ENCODE assay signal across 8 cellular contexts in genomic region chr7:87216701-87217508, GRCh38. TPM values are rescaled to one million over a fixed set of nuclear protein-coding genes. Genes with fewer than 3 reads are reported as not detected.
DNase-seq lines count a peak whose midpoint lies in the region; ATAC-seq, FAIRE-seq and TF ChIP-seq lines count a peak whose summit lies in the region.

No MANE protein-coding gene starts in this region.

- TF ChIP-seq CTCF in kidney epithelial cell (IDR thresholded peaks at IDR 0.05; ENCODE audit: insufficient read depth, low read length, poor library complexity, severe bottlenecking) = no peak
- TF ChIP-seq CTCF in HepG2 (CRISPR knock-in tag; IDR thresholded peaks at IDR 0.05) = no peak

- H3K36me3 ChIP-seq in kidney epithelial cell (ENCODE audit: control insufficient read depth, insufficient read depth, low read length) (no peaks in the 10 kb centered on the region), HepG2 (replicated peaks in 1 of 2; ENCODE audit: control insufficient read depth in 1 of 2, insufficient read depth in 2 of 2, low read length in 2 of 2) (peaks cover 0 to 4% of the 10 kb centered on the region in 2 experiments; a peak in 1 of 5 replicates)

- peak overlapping the region; percentile 96 for H3K27ac Mint-ChIP-seq in activated CD8-positive, alpha-beta memory T cell treated with anti-CD3 and anti-CD28 coated beads, Interleukin-2, amount 10 ng/mL, durations not matched to agents 7 days and 5 days

- WGBS in HepG2 (ENCODE audit: low lambda C conversion rate) = 92% methylated on average over 5 of the region's 5 CpGs

- TF ChIP-seq EP300 in HepG2 (IDR thresholded peaks at IDR 0.05; ENCODE audit: low read depth in 2 of 2, low read length in 2 of 2) (no peak), HepG2 (CRISPR knock-in tag; IDR thresholded peaks at IDR 0.05; ENCODE audit: borderline replicate concordance) (no peak)

- peak overlapping the region; percentile 97 for H3K4me3 Mint-ChIP-seq in activated CD8-positive, alpha-beta memory T cell treated with anti-CD3 and anti-CD28 coated beads, Interleukin-2, amount 10 ng/mL, durations not matched to agents 7 days and 5 days

- in situ Hi-C loops in HepG2 (cut with HindIII; ENCODE audit: extremely low pct_ligation_motif_present, low pct_unique_long_range_greater_than_20kb) = no loop called here

- no peak overlapping the region for H3K4me3 ChIP-seq in kidney epithelial cell (ENCODE audit: low read depth, low read length)
- H3K4me3 ChIP-seq in HepG2 (replicated peaks in 1 of 3; ENCODE audit: insufficient read depth in 1 of 3, low read depth in 2 of 3, low read length in 3 of 3) = no peak overlapping the region

- H3K9me3 Mint-ChIP-seq in activated CD8-positive, alpha-beta memory T cell treated with anti-CD3 and anti-CD28 coated beads, Interleukin-2, amount 10 ng/mL, durations not matched to agents 7 days and 5 days (ENCODE audit: low read depth) = no peaks in the 10 kb centered on the region

- no TSS peak for BruUV-seq in HepG2 (replicated peaks; lab: Mats Ljungman, UMichigan)

- DNase-seq in activated CD8-positive, alpha-beta memory T cell treated with anti-CD3 and anti-CD28 coated beads, Interleukin-2, amount 10 ng/mL, durations not matched to agents 7 days and 5 days = peak; percentile 63
- no peak for DNase-seq in activated CD8-positive, alpha-beta memory T cell treated with anti-CD3 and anti-CD28 coated beads, Interleukin-2, amount 50 U/mL, for 4 hours
- peak in 3 of 5 donors; percentile 19 to 83 (median 33) for DNase-seq in T-helper 1 cell
- DNase-seq in kidney epithelial cell (ENCODE audit: low read depth) = peak; percentile 88
- DNase-seq in NCI-H345 treated with DMSO at 0.1 percent for 48 hours (lab: John Stamatoyannopoulos, UW; ENCODE audit: unreplicated experiment) = no peak
- DNase-seq in HepG2 (ENCODE audit: low spot score) = no peak

- peaks cover 18% of the 10 kb centered on the region for H3K36me3 Mint-ChIP-seq in activated CD8-positive, alpha-beta memory T cell treated with anti-CD3 and anti-CD28 coated beads, Interleukin-2, amount 10 ng/mL, durations not matched to agents 7 days and 5 days

- H3K27me3 Mint-ChIP-seq in activated CD8-positive, alpha-beta memory T cell treated with anti-CD3 and anti-CD28 coated beads, Interleukin-2, amount 10 ng/mL, durations not matched to agents 7 days and 5 days = peaks cover 10% of the 10 kb centered on the region

- CTCF ChIA-PET in activated CD8-positive, alpha-beta memory T cell treated with anti-CD3 and anti-CD28 coated beads, Interleukin-2, amount 10 ng/mL, durations not matched to agents 7 days and 5 days (lab: Charles Lee) = interaction anchor here (0.8 to 7.1 kb wide), 3 partner anchors 12 to 63 kb away, joined by 3 to 42 read pairs (median 3); partner anchors contain the start of gene DMTF1
- CTCF ChIA-PET in HepG2 (lab: Yijun Ruan, JAX; ENCODE audit: low intra/inter-chr PET ratio, low total read pairs) = no interaction called here

- H3K9ac ChIP-seq in HepG2 (ENCODE audit: insufficient read depth, low read depth, low read length) = no peak overlapping the region

- H3K9me3 ChIP-seq in HepG2 (ENCODE audit: low read length) = no peaks in the 10 kb centered on the region

- TF ChIP-seq POLR2A in HepG2 (IDR thresholded peaks at IDR 0.05; ENCODE audit: insufficient read depth in 1 of 2, low read depth in 2 of 2, low read length in 2 of 2) = no peak

- TF ChIP-seq RAD21 in HepG2 (CRISPR knock-in tag; IDR thresholded peaks at IDR 0.05) = no peak

- peaks cover 15% of the 10 kb centered on the region for H3K79me2 ChIP-seq in HepG2 (ENCODE audit: insufficient read depth, low read length)

- no peaks in the 10 kb centered on the region for H3K27me3 ChIP-seq in kidney epithelial cell (ENCODE audit: control insufficient read depth, insufficient read depth, low read length)
- H3K27me3 ChIP-seq in HepG2 (ENCODE audit: control insufficient read depth in 1 of 2, insufficient read depth in 2 of 2, low read length in 2 of 2) = peaks cover 0 to 2% of the 10 kb centered on the region in 2 experiments; a peak in 1 of 5 replicates

- no peak overlapping the region for H3K27ac ChIP-seq in HepG2 (ENCODE audit: extremely low read length, insufficient read depth, low read length)

- FAIRE-seq in HepG2 (lab: Jason Lieb, UNC) = no peak

- POLR2A ChIA-PET in HepG2 (lab: Yijun Ruan, JAX) = interaction anchor here (1.5 kb wide), 1 partner anchor 248 kb away, joined by 3 read pairs; no protein-coding TSS in a partner anchor

- peaks cover 60% of the 10 kb centered on the region for H3K4me1 Mint-ChIP-seq in activated CD8-positive, alpha-beta memory T cell treated with anti-CD3 and anti-CD28 coated beads, Interleukin-2, amount 10 ng/mL, durations not matched to agents 7 days and 5 days

- H3K4me2 ChIP-seq in HepG2 (ENCODE audit: low read depth, low read length) = no peak overlapping the region; the same call in 1 of the 2 replicates

- no peak overlapping the region for H2AFZ ChIP-seq in HepG2 (ENCODE audit: low read length)

- H4K20me1 ChIP-seq in HepG2 (ENCODE audit: insufficient read depth, low read length) = no peaks in the 10 kb centered on the region; the same call in 1 of the 2 replicates

- intact Hi-C loops in HepG2 (cut with micrococcal nuclease; ENCODE audit: unreplicated experiment) = no loop called here

- H3K4me1 ChIP-seq in HepG2 (ENCODE audit: insufficient read depth, low read length) = peaks cover 41% of the 10 kb centered on the region

- ATAC-seq in activated CD8-positive, alpha-beta memory T cell treated with anti-CD3 and anti-CD28 coated beads, Interleukin-2, amount 10 ng/mL, durations not matched to agents 7 days and 5 days = peak; percentile 28
- ATAC-seq in HG02870 (IDR thresholded peaks at IDR 0.05; ENCODE audit: unreplicated experiment) (peak; percentile 46), HepG2 (no peak), esophagus mucosa (no peak)

TF ChIP-seq in HepG2, 621 proteins besides CTCF, POLR2A, EP300 and RAD21:
- TF ChIP-seq TBX3 (IDR thresholded peaks at IDR 0.05; ENCODE audit: borderline replicate concordance) (no peak), ZNF777 (CRISPR knock-in tag; IDR thresholded peaks at IDR 0.05) (no peak), EZH2 (conservative IDR thresholded peaks at IDR 0.05; ENCODE audit: low read depth, low read length) (no peak), SOX6 (IDR thresholded peaks at IDR 0.05) (no peak), SOX6 (CRISPR knock-in tag; IDR thresholded peaks at IDR 0.05) (no peak), SMAD1 (CRISPR knock-in tag; IDR thresholded peaks at IDR 0.05; ENCODE audit: borderline replicate concordance, low read depth) (no peak), STAG1 (CRISPR knock-in tag; IDR thresholded peaks at IDR 0.05) (no peak), ZNF235 (CRISPR knock-in tag; IDR thresholded peaks at IDR 0.05; ENCODE audit: borderline replicate concordance) (no peak), TOE1 (CRISPR knock-in tag; IDR thresholded peaks at IDR 0.05) (no peak), ZNF878 (CRISPR knock-in tag; IDR thresholded peaks at IDR 0.05) (no peak), ZBTB14 (CRISPR knock-in tag; IDR thresholded peaks at IDR 0.05) (no peak), ZC3H13 (CRISPR knock-in tag; IDR thresholded peaks at IDR 0.05) (no peak)
- TF ChIP-seq, protein P1, sequence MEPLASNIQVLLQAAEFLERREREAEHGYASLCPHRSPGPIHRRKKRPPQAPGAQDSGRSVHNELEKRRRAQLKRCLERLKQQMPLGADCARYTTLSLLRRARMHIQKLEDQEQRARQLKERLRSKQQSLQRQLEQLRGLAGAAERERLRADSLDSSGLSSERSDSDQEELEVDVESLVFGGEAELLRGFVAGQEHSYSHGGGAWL (CRISPR knock-in tag; IDR thresholded peaks at IDR 0.05) = no peak
TF ChIP-seq in HepG2: peak in this region for 0.

RNA-seq across cellular contexts. Expression of gene TMEM243, which starts 2.6 kb away (rescaled TPM):
- total RNA-seq in activated CD8-positive, alpha-beta memory T cell treated with anti-CD3 and anti-CD28 coated beads, Interleukin-2, amount 10 ng/mL, durations not matched to agents 7 days and 5 days = 10 to 100 TPM; 32.2 to 42.3 TPM
- total RNA-seq in kidney epithelial cell (28.9 and 35.0 TPM in 2 replicates), HepG2 (2016; rRNA removed; fragmentation: Illumina TruSeq; extraction: Trizol) (25.1 and 31.2 TPM in 2 replicates), esophagus mucosa (8.1 TPM)
- total RNA-seq in HepG2 (2016; cell fraction: cytosol; rRNA removed; fragmentation: Illumina TruSeq; extraction: Trizol; ENCODE audit: low read depth) = 27.6 and 31.4 TPM in 2 replicates
- 23.7 and 29.6 TPM in 2 replicates for total RNA-seq in HepG2 (2016; cell fraction: insoluble cytoplasmic fraction; rRNA removed; fragmentation: Illumina TruSeq; extraction: Trizol)
- 48.4 and 50.6 TPM in 2 replicates for total RNA-seq in HepG2 (2016; cell fraction: membrane; rRNA removed; fragmentation: Illumina TruSeq; extraction: Trizol)
- total RNA-seq in HepG2 (2016; cell fraction: nucleus; rRNA removed; fragmentation: Illumina TruSeq; extraction: Trizol) = 34.7 and 36.7 TPM in 2 replicates
- polyA plus RNA-seq in HepG2 (2011; rRNA removed) = 16.8 and 25.1 TPM in 2 replicates
- 13.5 and 14.8 TPM in 2 replicates for polyA plus RNA-seq in HepG2 (2011; cell fraction: cytosol; rRNA removed)
- 18.5 and 23.0 TPM in 2 replicates for polyA plus RNA-seq in HepG2 (2011; cell fraction: nucleus; rRNA removed)
- polyA plus RNA-seq in HepG2 (2012) = 16.1 and 18.1 TPM in 2 replicates
- polyA plus RNA-seq in HepG2 (2016; cell fraction: cytosol; fragmentation: Illumina TruSeq; extraction: Trizol; ENCODE audit: low read depth) = 30.0 and 41.0 TPM in 2 replicates
- 29.9 and 30.3 TPM in 2 replicates for polyA plus RNA-seq in HepG2 (2016; cell fraction: insoluble cytoplasmic fraction; fragmentation: Illumina TruSeq; extraction: Trizol; ENCODE audit: low read depth)
- polyA plus RNA-seq in HepG2 (2016; cell fraction: membrane; fragmentation: Illumina TruSeq; extraction: Trizol; ENCODE audit: low read depth) = 49.3 and 51.1 TPM in 2 replicates
- polyA plus RNA-seq in HepG2 (2016; cell fraction: nucleus; fragmentation: Illumina TruSeq; extraction: Trizol; ENCODE audit: insufficient read depth, low read depth) = 42.4 and 44.5 TPM in 2 replicates
- polyA minus RNA-seq in HepG2 (2011; rRNA and poly(A)+ RNA removed; ENCODE audit: low replicate concordance) = 12.0 and 41.0 TPM in 2 replicates
- 3.5 and 7.8 TPM in 2 replicates for polyA minus RNA-seq in HepG2 (2011; cell fraction: cytosol; rRNA and poly(A)+ RNA removed)
- 28.8 and 38.5 TPM in 2 replicates for polyA minus RNA-seq in HepG2 (2011; cell fraction: nucleus; rRNA and poly(A)+ RNA removed)

Comparison
In these comparisons a context has a peak if more than half of its experiments do, and no peak if none do; other contexts are left out.
1. DNase-seq: peak in activated CD8-positive, alpha-beta memory T cell treated with anti-CD3 and anti-CD28 coated beads, Interleukin-2, amount 10 ng/mL, durations not matched to agents 7 days and 5 days (single experiment), T-helper 1 cell (3 of 5) and kidney epithelial cell (single experiment); none in activated CD8-positive, alpha-beta memory T cell treated with anti-CD3 and anti-CD28 coated beads, Interleukin-2, amount 50 U/mL, for 4 hours (single experiment), NCI-H345 treated with DMSO at 0.1 percent for 48 hours (single experiment) and HepG2 (single experiment).
2. ATAC-seq: peak in activated CD8-positive, alpha-beta memory T cell treated with anti-CD3 and anti-CD28 coated beads, Interleukin-2, amount 10 ng/mL, durations not matched to agents 7 days and 5 days (single experiment) and HG02870 (single experiment); none in HepG2 (single experiment) and esophagus mucosa (single experiment).